Comparison of ENCODE assay signal across 8 cellular contexts in genomic region chr7:151085691-151086620, GRCh38. TPM values are rescaled to one million over a fixed set of nuclear protein-coding genes. Genes with fewer than 3 reads are reported as not detected.
DNase-seq lines count a peak whose midpoint lies in the region; ATAC-seq and TF ChIP-seq lines count a peak whose summit lies in the region.

TSS of gene AGAP3 (plus strand) at chr7:151086475. CDS start at chr7:151086742, 267 bp downstream.

- no peak for ATAC-seq in CD4-positive, CD25-positive, alpha-beta regulatory T cell (ENCODE audit: low read depth in 2 of 2)
- peak; percentile 52 for ATAC-seq in GM19372 (IDR thresholded peaks at IDR 0.05; ENCODE audit: low read depth, unreplicated experiment)
- peak; percentile 38 for ATAC-seq in HG03521 (IDR thresholded peaks at IDR 0.05; ENCODE audit: unreplicated experiment)
- ATAC-seq in stimulated activated effector memory CD8-positive, alpha-beta T cell treated with anti-CD3 and anti-CD28 coated beads, Interleukin-12 subunit alpha, Interleukin-12 subunit beta, amount 100 ng/mL, for 72 hours = peak; percentile 43

- H3K27ac ChIP-seq in CD4-positive, CD25-positive, alpha-beta regulatory T cell (ENCODE audit: insufficient read depth, low read length, poor library complexity, severe bottlenecking) = peak within 1 kb of the TSS; percentile 14

- peaks cover 10% of the 10 kb centered on the region for H3K27me3 ChIP-seq in CD4-positive, CD25-positive, alpha-beta regulatory T cell (ENCODE audit: control insufficient read depth, insufficient read depth, low read length)

- H3K4me1 ChIP-seq in CD4-positive, CD25-positive, alpha-beta regulatory T cell (ENCODE audit: control insufficient read depth, insufficient read depth, low read length, poor library complexity, severe bottlenecking) = peaks cover 49% of the 10 kb centered on the region

- H3K9me3 Mint-ChIP-seq in CD4-positive, CD25-positive, alpha-beta regulatory T cell = peaks cover 0 to 3% (median 0%) of the 10 kb centered on the region in 7 donors
- H3K9me3 Mint-ChIP-seq in endothelial cell (ENCODE audit: unreplicated experiment) = no peaks in the 10 kb centered on the region
- H3K9me3 Mint-ChIP-seq in stimulated activated effector memory CD8-positive, alpha-beta T cell treated with anti-CD3 and anti-CD28 coated beads, Interleukin-12 subunit alpha, Interleukin-12 subunit beta, amount 100 ng/mL, for 72 hours = no peaks in the 10 kb centered on the region

- no peak for TF ChIP-seq CTCF in endothelial cell (IDR thresholded peaks at IDR 0.05; ENCODE audit: unreplicated experiment)

- H3K4me3 ChIP-seq in CD4-positive, CD25-positive, alpha-beta regulatory T cell (ENCODE audit: low read depth, low read length) = peak within 1 kb of the TSS; percentile 19

- H3K36me3 Mint-ChIP-seq in CD4-positive, CD25-positive, alpha-beta regulatory T cell = no peaks in the 10 kb centered on the region
- peaks cover 10% of the 10 kb centered on the region for H3K36me3 Mint-ChIP-seq in endothelial cell (ENCODE audit: low read depth, unreplicated experiment)
- H3K36me3 Mint-ChIP-seq in stimulated activated effector memory CD8-positive, alpha-beta T cell treated with anti-CD3 and anti-CD28 coated beads, Interleukin-12 subunit alpha, Interleukin-12 subunit beta, amount 100 ng/mL, for 72 hours = peaks cover 10% of the 10 kb centered on the region

- H3K4me1 Mint-ChIP-seq in CD4-positive, CD25-positive, alpha-beta regulatory T cell = peaks cover 4 to 57% (median 22%) of the 10 kb centered on the region in 4 donors
- H3K4me1 Mint-ChIP-seq in endothelial cell (ENCODE audit: unreplicated experiment) = peaks cover 37% of the 10 kb centered on the region
- H3K4me1 Mint-ChIP-seq in stimulated activated effector memory CD8-positive, alpha-beta T cell treated with anti-CD3 and anti-CD28 coated beads, Interleukin-12 subunit alpha, Interleukin-12 subunit beta, amount 100 ng/mL, for 72 hours = peaks cover 47% of the 10 kb centered on the region

- H3K27ac Mint-ChIP-seq in CD4-positive, CD25-positive, alpha-beta regulatory T cell = peak within 1 kb of the TSS; percentile 87 to 93 (median 91)
- peak within 1 kb of the TSS; percentile 80 for H3K27ac Mint-ChIP-seq in endothelial cell (ENCODE audit: unreplicated experiment)
- peak within 1 kb of the TSS; percentile 88 for H3K27ac Mint-ChIP-seq in stimulated activated effector memory CD8-positive, alpha-beta T cell treated with anti-CD3 and anti-CD28 coated beads, Interleukin-12 subunit alpha, Interleukin-12 subunit beta, amount 100 ng/mL, for 72 hours

- DNase-seq in CD4-positive, CD25-positive, alpha-beta regulatory T cell = peak; percentile 30 to 59 (median 44)
- DNase-seq in NOMO-1 treated with DMSO at 0.1 percent for 48 hours (lab: John Stamatoyannopoulos, UW; ENCODE audit: unreplicated experiment) = peak; percentile 29
- peak; percentile 69 for DNase-seq in activated CD8-positive, alpha-beta memory T cell treated with anti-CD3 and anti-CD28 coated beads, Interleukin-2, amount 50 U/mL, for 48 hours
- peak; percentile 83 for DNase-seq in endothelial cell (ENCODE audit: low spot score)
- DNase-seq in mesenteric fat pad (ENCODE audit: low spot score) = peak; percentile 95
- DNase-seq in stimulated activated effector memory CD8-positive, alpha-beta T cell treated with anti-CD3 and anti-CD28 coated beads, Interleukin-12 subunit alpha, Interleukin-12 subunit beta, amount 100 ng/mL, for 72 hours (ENCODE audit: low spot score in 2 of 2) = peak in 1 of 2 donors; percentile 81

- H3K4me3 Mint-ChIP-seq in CD4-positive, CD25-positive, alpha-beta regulatory T cell = peak within 1 kb of the TSS; percentile 87 to 92 (median 89)
- H3K4me3 Mint-ChIP-seq in endothelial cell (ENCODE audit: unreplicated experiment) = peak within 1 kb of the TSS; percentile 95
- H3K4me3 Mint-ChIP-seq in stimulated activated effector memory CD8-positive, alpha-beta T cell treated with anti-CD3 and anti-CD28 coated beads, Interleukin-12 subunit alpha, Interleukin-12 subunit beta, amount 100 ng/mL, for 72 hours = peak within 1 kb of the TSS; percentile 98

- H3K36me3 ChIP-seq in CD4-positive, CD25-positive, alpha-beta regulatory T cell (ENCODE audit: control insufficient read depth, insufficient read depth, low read length) = no peaks in the 10 kb centered on the region

- no peaks in the 10 kb centered on the region for H3K9me3 ChIP-seq in CD4-positive, CD25-positive, alpha-beta regulatory T cell (ENCODE audit: control insufficient read depth in 2 of 2, low read length in 2 of 2)

- H3K27me3 Mint-ChIP-seq in CD4-positive, CD25-positive, alpha-beta regulatory T cell = peaks cover 32% of the 10 kb centered on the region
- peaks cover 18% of the 10 kb centered on the region for H3K27me3 Mint-ChIP-seq in endothelial cell (ENCODE audit: unreplicated experiment)

RNA-seq across cellular contexts. Expression of gene AGAP3, which starts in this region (rescaled TPM):
- total RNA-seq in CD4-positive, CD25-positive, alpha-beta regulatory T cell = 24.7 TPM
- 1 to 10 TPM; 1.9 to 3.2 (median 2.7) TPM for polyA plus RNA-seq in CD4-positive, CD25-positive, alpha-beta regulatory T cell
- 206 TPM for total RNA-seq in endothelial cell (ENCODE audit: unreplicated experiment)
- 86.8 TPM for total RNA-seq in mesenteric fat pad

Comparison
In these comparisons a context has a peak if more than half of its experiments do, and no peak if none do; other contexts are left out.
1. ATAC-seq: peak in GM19372 (single experiment), HG03521 (single experiment) and stimulated activated effector memory CD8-positive, alpha-beta T cell treated with anti-CD3 and anti-CD28 coated beads, Interleukin-12 subunit alpha, Interleukin-12 subunit beta, amount 100 ng/mL, for 72 hours (single experiment); none in CD4-positive, CD25-positive, alpha-beta regulatory T cell (0 of 2).
2. Peak in every context shown above with its lines, with median percentiles within 50 percentile points of each other: H3K27ac Mint-ChIP-seq and H3K4me3 Mint-ChIP-seq.